Comparison of ENCODE assay signal across 9 cellular contexts in the genomic region with DNA sequence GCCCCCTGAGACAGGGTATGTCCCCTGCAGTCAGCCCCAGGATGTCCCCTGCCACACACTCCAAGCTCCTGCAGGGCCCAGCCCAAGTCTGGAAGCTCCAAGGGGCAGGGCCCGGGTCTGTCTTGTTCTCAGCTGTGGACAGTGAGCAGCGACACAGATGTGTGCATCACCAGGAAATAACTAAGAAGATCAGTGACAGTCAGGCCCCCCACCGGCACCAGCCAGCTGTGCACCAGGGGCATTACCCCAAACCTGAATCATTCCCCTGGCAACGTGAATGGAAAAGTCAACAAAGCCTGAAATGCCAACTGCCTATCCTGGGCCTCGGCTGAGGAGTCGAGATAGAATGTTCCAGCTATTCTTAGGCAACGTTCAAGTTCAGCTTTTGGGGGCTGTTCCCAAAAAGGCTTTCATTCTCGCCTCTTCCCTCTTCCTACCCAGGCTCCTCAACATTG.
DNase-seq lines count a peak whose midpoint lies in the region; ATAC-seq and TF ChIP-seq lines count a peak whose summit lies in the region.
"Had no signal": no experiment of that assay in that cellular context is flagged by ENCODE, and none has a peak within 500 bp of the region (broad histone marks: within the 10 kb centered on the region; RNA-seq: fewer than 3 reads in every experiment).

No MANE protein-coding gene starts in this region.

- H3K27me3 ChIP-seq in duodenal mucosa (ENCODE audit: control insufficient read depth in 1 of 2, insufficient read depth in 2 of 2, low read length in 2 of 2) (no peaks in the 10 kb centered on the region), osteoblast (ENCODE audit: insufficient read depth, low read length) (no peaks in the 10 kb centered on the region), WERI-Rb-1 (ENCODE audit: insufficient read depth, low read depth, severe bottlenecking) (no peaks in the 10 kb centered on the region)
- H3K27me3 ChIP-seq: cardiac muscle cell had no signal

- H4K20me1 ChIP-seq in osteoblast (ENCODE audit: insufficient read depth, low read length): peaks cover 2% of the 10 kb centered on the region

- H3K4me1 ChIP-seq in duodenal mucosa (ENCODE audit: control insufficient read depth in 1 of 2, insufficient read depth in 2 of 2, low read length in 2 of 2): peaks cover 51% of the 10 kb centered on the region in 2 donors
- peaks cover 30% of the 10 kb centered on the region for H3K4me1 ChIP-seq in osteoblast (ENCODE audit: insufficient read depth, low read length)

- peak overlapping the region; percentile 47 for H3K27ac ChIP-seq in duodenal mucosa (ENCODE audit: low read depth, low read length)
- H3K27ac ChIP-seq in osteoblast (ENCODE audit: low read depth, low read length): peak overlapping the region; percentile 86
- H3K27ac ChIP-seq in WERI-Rb-1: no peak overlapping the region
- H3K27ac ChIP-seq: cardiac muscle cell had no signal

- no peak for TF ChIP-seq CTCF in GM12865 (IDR thresholded peaks at IDR 0.05; ENCODE audit: insufficient read depth, low read depth, low read length, missing control alignments)
- no peak for TF ChIP-seq CTCF in osteoblast (IDR thresholded peaks at IDR 0.05; ENCODE audit: extremely low read depth, low read depth, low read length)
- no peak for TF ChIP-seq CTCF in WERI-Rb-1 (IDR thresholded peaks at IDR 0.05; ENCODE audit: low read depth, low read length)

- no peaks in the 10 kb centered on the region for H3K9me3 ChIP-seq in duodenal mucosa (ENCODE audit: control insufficient read depth in 1 of 2, low read length in 2 of 2)
- no peaks in the 10 kb centered on the region for H3K9me3 ChIP-seq in osteoblast (ENCODE audit: low read depth, low read length)
- H3K9me3 ChIP-seq in WERI-Rb-1 (ENCODE audit: severe bottlenecking): no peaks in the 10 kb centered on the region

- H3K79me2 ChIP-seq in osteoblast (ENCODE audit: insufficient read depth, low read length): no peaks in the 10 kb centered on the region

- DNase-seq in GM12865 (ENCODE audit: low read depth) (peak; percentile 57), NCI-H526 (lab: John Stamatoyannopoulos, UW) (peak; percentile 88 to 92), osteoblast (ENCODE audit: insufficient read length, low spot score, missing footprints) (peak; percentile 91), ecto neural progenitor cell (ENCODE audit: low spot score) (no peak), WERI-Rb-1 (no peak)

- peak overlapping the region; percentile 33 for H2AFZ ChIP-seq in osteoblast (ENCODE audit: low read length)

- H3K4me3 ChIP-seq in GM12865 (ENCODE audit: low read depth, low read length) (no peak overlapping the region), duodenal mucosa (ENCODE audit: low read depth in 1 of 2, low read length in 2 of 2) (no peak overlapping the region), osteoblast (ENCODE audit: insufficient read depth, low read length) (no peak overlapping the region), WERI-Rb-1 (ENCODE audit: low read depth, low read length) (no peak overlapping the region)
- H3K4me3 ChIP-seq: cardiac muscle cell had no signal

- peaks cover 0 to 5% of the 10 kb centered on the region in 2 donors for H3K36me3 ChIP-seq in duodenal mucosa (ENCODE audit: control insufficient read depth in 1 of 2, insufficient read depth in 2 of 2, low read length in 2 of 2)
- no peaks in the 10 kb centered on the region for H3K36me3 ChIP-seq in osteoblast (ENCODE audit: insufficient read depth, low read length)
- H3K36me3 ChIP-seq in WERI-Rb-1: peaks cover 33% of the 10 kb centered on the region
- H3K36me3 ChIP-seq: cardiac muscle cell had no signal

- H3K4me2 ChIP-seq in osteoblast (ENCODE audit: insufficient read depth, low read length): peak overlapping the region; percentile 60

- no peak for ATAC-seq in GM21529 (IDR thresholded peaks at IDR 0.05; ENCODE audit: unreplicated experiment)
- ATAC-seq in GM21360 (IDR thresholded peaks at IDR 0.05; ENCODE audit: unreplicated experiment): no peak

- no peak overlapping the region for H3K9ac ChIP-seq in duodenal mucosa (ENCODE audit: low read depth in 1 of 2, low read length in 2 of 2)

Comparison
In these comparisons a context has a peak if more than half of its experiments do, and no peak if none do; other contexts are left out.
1. DNase-seq: peak in GM12865 (single experiment), NCI-H526 (2 of 2) and osteoblast (single experiment); none in ecto neural progenitor cell (single experiment) and WERI-Rb-1 (single experiment).